27 cellular contexts compared by ENCODE assay signal in the genomic region with DNA sequence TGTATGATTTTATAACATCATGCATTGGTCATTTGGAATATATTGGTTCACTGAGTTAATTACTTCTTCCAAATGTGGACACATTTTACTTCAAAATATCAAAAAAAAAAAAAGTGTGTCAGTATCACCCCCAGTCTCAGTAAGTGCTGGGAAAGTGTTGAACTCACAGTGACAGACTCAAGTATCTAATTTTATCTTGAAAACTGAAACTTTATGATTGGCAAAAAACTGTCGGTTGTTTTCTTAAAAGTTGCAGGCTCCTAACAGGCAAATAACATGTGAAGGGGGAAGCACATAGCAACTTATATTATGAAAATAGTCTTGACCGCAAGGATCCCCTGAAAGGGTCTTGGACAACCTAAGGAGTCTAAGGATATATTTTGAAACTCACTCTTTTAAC.
"Had no signal": no experiment of that assay in that cellular context is flagged by ENCODE, and none has a peak within 500 bp of the region (broad histone marks: within the 10 kb centered on the region; RNA-seq: fewer than 3 reads in every experiment).

No MANE protein-coding gene starts in this region.

- H3K4me1 ChIP-seq: esophagus squamous epithelium, gastrocnemius medialis, heart right ventricle, left lung, lower lobe of right lung had no signal

- H3K9me3 ChIP-seq: esophagus squamous epithelium, gastrocnemius medialis, left lung, lower lobe of right lung, mucosa of descending colon had no signal

- H3K36me3 ChIP-seq: esophagus squamous epithelium, gastrocnemius medialis, heart right ventricle, left lung, lower lobe of right lung had no signal

- H3K27ac ChIP-seq: coronary artery, dorsolateral prefrontal cortex, epithelial cell of prostate, esophagus squamous epithelium, gastrocnemius medialis, heart right ventricle, left lung, lower lobe of right lung had no signal

- DNase-seq: dermis blood vessel endothelial cell; dorsolateral prefrontal cortex; effector CD4-positive, alpha-beta T cell; effector memory CD4-positive, alpha-beta T cell; endodermal cell; erythroblast; esophagus squamous epithelium; foreskin melanocyte; gastrocnemius medialis; glutamatergic neuron; head of caudate nucleus; heart right ventricle; hippocampal formation; left cardiac atrium; left lung; left ventricle myocardium superior; lower lobe of right lung; mesenchymal stem cell; mucosa of descending colon; naive B cell had no signal

- ATAC-seq: esophagus mucosa, gastrocnemius medialis, heart right ventricle, left cardiac atrium, left lung, left ventricle myocardium superior, lower lobe of right lung, mucosa of descending colon had no signal

- H3K4me3 ChIP-seq: coronary artery, dorsolateral prefrontal cortex, esophagus squamous epithelium, gastrocnemius medialis, heart right ventricle, left lung, lower lobe of right lung, mucosa of descending colon had no signal

- H3K27me3 ChIP-seq: gastrocnemius medialis, left lung had no signal

- FAIRE-seq: colon, endometrium, islet of Langerhans, keratinocyte had no signal
